ENCODE assay signal across 10 cellular contexts in genomic region chr7:84092207-84092606, GRCh38.
DNase-seq lines count a peak whose midpoint lies in the region; ATAC-seq lines count a peak whose summit lies in the region.
"Had no signal": no experiment of that assay in that cellular context is flagged by ENCODE, and none has a peak within 500 bp of the region (broad histone marks: within the 10 kb centered on the region; RNA-seq: fewer than 3 reads in every experiment).

No MANE protein-coding gene starts in this region.

- peak overlapping the region; percentile 70 for H3K27ac Mint-ChIP-seq in activated CD4-positive, alpha-beta memory T cell treated with anti-CD3 and anti-CD28 coated beads for 36 hours

- ATAC-seq in GM21367 (IDR thresholded peaks at IDR 0.05; ENCODE audit: unreplicated experiment), result no peak
- ATAC-seq in GM21786 (IDR thresholded peaks at IDR 0.05; ENCODE audit: unreplicated experiment), result no peak

- H3K36me3 Mint-ChIP-seq in activated CD4-positive, alpha-beta memory T cell treated with anti-CD3 and anti-CD28 coated beads for 36 hours, result no peaks in the 10 kb centered on the region

- H3K4me3 Mint-ChIP-seq in activated CD4-positive, alpha-beta memory T cell treated with anti-CD3 and anti-CD28 coated beads for 36 hours, result peak overlapping the region; percentile 40

- peak; percentile 7 for DNase-seq in GF-D8 (lab: John Stamatoyannopoulos, UW)
- DNase-seq in Kasumi-1 (lab: John Stamatoyannopoulos, UW), result peak; percentile 65
- DNase-seq in activated CD4-positive, alpha-beta memory T cell treated with anti-CD3 and anti-CD28 coated beads for 36 hours, result peak; percentile 18
- peak; percentile 31 to 77 for DNase-seq in lung microvascular endothelial cell (ENCODE audit: low read depth in 2 of 2)
- DNase-seq in D341Med (ENCODE audit: low spot score), result no peak
- DNase-seq in putamen (ENCODE audit: low spot score), result no peak
- DNase-seq: NCI-H226 had no signal

- intact Hi-C loops in activated CD4-positive, alpha-beta memory T cell treated with anti-CD3 and anti-CD28 coated beads for 36 hours (cut with micrococcal nuclease), result loop anchor here (5.0 kb wide), 1 partner anchor 100 kb away; the partner anchor contains the start of gene SEMA3A

- CTCF ChIA-PET in activated CD4-positive, alpha-beta memory T cell treated with anti-CD3 and anti-CD28 coated beads for 36 hours (lab: Charles Lee), result no interaction called here

- H3K27me3 Mint-ChIP-seq in activated CD4-positive, alpha-beta memory T cell treated with anti-CD3 and anti-CD28 coated beads for 36 hours, result no peaks in the 10 kb centered on the region
- H3K27me3 Mint-ChIP-seq: brain had no signal

- H3K4me1 Mint-ChIP-seq in activated CD4-positive, alpha-beta memory T cell treated with anti-CD3 and anti-CD28 coated beads for 36 hours (ENCODE audit: low read depth), result peaks cover 18% of the 10 kb centered on the region

- H3K9me3 Mint-ChIP-seq in activated CD4-positive, alpha-beta memory T cell treated with anti-CD3 and anti-CD28 coated beads for 36 hours, result no peaks in the 10 kb centered on the region

- POLR2A ChIA-PET in activated CD4-positive, alpha-beta memory T cell treated with anti-CD3 and anti-CD28 coated beads for 36 hours (lab: Charles Lee), result no interaction called here

Comparison
In these comparisons a context has a peak if more than half of its experiments do, and no peak if none do; other contexts are left out.
1. DNase-seq: peak in GF-D8 (single experiment), Kasumi-1 (2 of 2), activated CD4-positive, alpha-beta memory T cell treated with anti-CD3 and anti-CD28 coated beads for 36 hours (single experiment) and lung microvascular endothelial cell (2 of 2); none in D341Med (single experiment) and putamen (single experiment).